In the genomic region with DNA sequence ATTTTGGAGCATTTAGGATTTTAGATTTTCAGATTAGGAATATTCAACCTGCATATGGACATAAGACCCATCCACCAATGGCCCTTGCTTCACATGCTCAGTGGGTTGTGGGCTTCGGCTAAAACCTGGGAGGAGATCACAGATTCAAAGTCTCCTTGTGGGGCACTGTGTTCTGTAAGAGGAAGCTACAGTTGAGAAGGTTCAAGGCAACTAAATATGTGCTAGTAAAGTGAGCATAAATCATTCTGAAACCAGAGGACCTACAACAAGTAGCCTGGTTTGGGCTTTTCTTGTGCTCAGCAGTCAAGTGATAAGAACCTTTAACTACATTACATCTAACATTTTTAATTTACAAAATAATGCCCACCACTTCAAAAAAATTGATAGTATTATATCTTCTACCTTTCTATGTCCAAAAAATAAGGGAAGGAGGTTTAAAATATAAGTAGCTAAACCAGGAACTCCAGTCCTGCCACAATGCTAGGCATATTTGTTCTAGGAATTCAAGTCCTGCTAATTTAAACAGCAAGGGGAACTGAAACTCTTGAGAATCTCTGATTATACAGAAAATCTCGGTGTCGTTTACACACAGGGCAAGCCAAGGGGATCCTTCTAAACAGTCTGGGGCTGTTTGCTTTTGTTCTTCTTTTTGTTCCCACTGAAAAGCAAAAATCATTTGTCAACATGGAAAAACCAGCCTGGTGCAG, we compare ENCODE assay signal across 8 cellular contexts. TPM values are rescaled to one million over a fixed set of nuclear protein-coding genes. Genes with fewer than 3 reads are reported as not detected.
DNase-seq lines count a peak whose midpoint lies in the region; ATAC-seq lines count a peak whose summit lies in the region.

No MANE protein-coding gene starts in this region.

- no peaks in the 10 kb centered on the region for H3K4me1 ChIP-seq in mesenchymal stem cell (ENCODE audit: control insufficient read depth, insufficient read depth, low read depth, low read length)

- no peak overlapping the region for H3K14ac ChIP-seq in mesenchymal stem cell (ENCODE audit: low read length in 2 of 2)

- H2AK5ac ChIP-seq in mesenchymal stem cell (ENCODE audit: low read length, severe bottlenecking) = peak overlapping the region; percentile 14

- H2AFZ ChIP-seq in mesenchymal stem cell (ENCODE audit: low read depth, low read length) = no peak overlapping the region

- H3K4me2 ChIP-seq in mesenchymal stem cell (ENCODE audit: low read length, poor library complexity, severe bottlenecking) = no peak overlapping the region

- H3K18ac ChIP-seq in mesenchymal stem cell (ENCODE audit: low read depth in 1 of 2, low read length in 2 of 2) = no peak overlapping the region

- H3K9me3 ChIP-seq in mesenchymal stem cell (ENCODE audit: control insufficient read depth, low read length) = no peaks in the 10 kb centered on the region

- no peaks in the 10 kb centered on the region for H3K36me3 ChIP-seq in mesenchymal stem cell (ENCODE audit: control insufficient read depth in 1 of 2, insufficient read depth in 2 of 2, low read depth in 1 of 2, low read length in 2 of 2)

- H2BK15ac ChIP-seq in mesenchymal stem cell (ENCODE audit: low read depth, poor library complexity, severe bottlenecking) = no peak overlapping the region

- 75% methylated on average over 3 of the region's 3 CpGs for WGBS in mesenchymal stem cell

- no peak overlapping the region for H3K27ac ChIP-seq in mesenchymal stem cell (ENCODE audit: low read length, poor library complexity, severe bottlenecking)

- H2BK5ac ChIP-seq in mesenchymal stem cell (ENCODE audit: low read depth, low read length, poor library complexity, severe bottlenecking) = no peak overlapping the region

- no peak overlapping the region for H3K23ac ChIP-seq in mesenchymal stem cell (ENCODE audit: low read length in 2 of 2)

- H3K9ac ChIP-seq in mesenchymal stem cell (ENCODE audit: low read length) = no peak overlapping the region

- no peak overlapping the region for H3K4ac ChIP-seq in mesenchymal stem cell (ENCODE audit: low read depth in 1 of 2, low read length in 2 of 2)

- no peak overlapping the region for H4K8ac ChIP-seq in mesenchymal stem cell (ENCODE audit: low read length)

- no peak overlapping the region for H2BK120ac ChIP-seq in mesenchymal stem cell (ENCODE audit: low read depth, low read length)

- DNase-seq in mesenchymal stem cell (no peak), cortex of kidney (lab: John Stamatoyannopoulos, UW) (no peak), dermis blood vessel endothelial cell (no peak), cerebellar cortex (ENCODE audit: low spot score) (no peak), NCI-H2107 (lab: John Stamatoyannopoulos, UW) (no peak)

- H4K91ac ChIP-seq in mesenchymal stem cell (ENCODE audit: low read length) = no peak overlapping the region

- H3K4me3 ChIP-seq in mesenchymal stem cell (ENCODE audit: insufficient read depth in 1 of 2, low read depth in 1 of 2, low read length in 2 of 2) = no peak overlapping the region

- no peak overlapping the region for H2BK12ac ChIP-seq in mesenchymal stem cell (ENCODE audit: low read length in 2 of 2)

- H3K79me1 ChIP-seq in mesenchymal stem cell (replicated peaks; ENCODE audit: low read length, poor library complexity, severe bottlenecking) = peaks cover 13% of the 10 kb centered on the region

- H3K27me3 ChIP-seq in mesenchymal stem cell (ENCODE audit: control insufficient read depth in 1 of 2, insufficient read depth in 1 of 2, low read length in 2 of 2) = no peaks in the 10 kb centered on the region

- ATAC-seq in GM18508 (IDR thresholded peaks at IDR 0.05; ENCODE audit: insufficient read depth, unreplicated experiment) (peak; percentile 56), GM21723 (IDR thresholded peaks at IDR 0.05; ENCODE audit: unreplicated experiment) (peak; percentile 89), HG03575 (IDR thresholded peaks at IDR 0.05; ENCODE audit: extremely low read depth, insufficient number of reproducible peaks, low FRiP score, unreplicated experiment) (peak; percentile 62)

RNA-seq across cellular contexts. Expression of a gene that starts 36.6 kb away (rescaled TPM):
- 1.2 TPM for polyA plus RNA-seq in mesenchymal stem cell (2013, experiment 1 of 2)
- 1.1 TPM for polyA plus RNA-seq in mesenchymal stem cell (2013, experiment 2 of 2)
- total RNA-seq in dermis blood vessel endothelial cell = 35.4 and 60.4 TPM in 2 replicates
